8 cellular contexts compared by ENCODE assay signal in genomic region chr6:33312361-33313104, GRCh38. TPM values are rescaled to one million over a fixed set of nuclear protein-coding genes. Genes with fewer than 3 reads are reported as not detected.
DNase-seq lines count a peak whose midpoint lies in the region; ATAC-seq and TF ChIP-seq lines count a peak whose summit lies in the region.

No MANE protein-coding gene starts in this region.

- peak; percentile 79 for DNase-seq in 8988T
- peak; percentile 64 for DNase-seq in NB4 (ENCODE audit: low read depth)
- peak; percentile 52 to 83 for DNase-seq in SW 1271 (lab: John Stamatoyannopoulos, UW)
- DNase-seq in activated naive CD8-positive, alpha-beta T cell treated with anti-CD3 and anti-CD28 coated beads, Interleukin-2, amount 50 U/mL, for 16 hours (ENCODE audit: low read depth, low spot score) = peak; percentile 71
- DNase-seq in left cardiac atrium = peak; percentile 74
- peak; percentile 58 for DNase-seq in pons (ENCODE audit: low spot score)

- intact Hi-C loops in left cardiac atrium (cut with DNase I) = no loop called here

- TF ChIP-seq POLR2A in NB4 (IDR thresholded peaks at IDR 0.05; ENCODE audit: extremely low read depth, insufficient read length) = no peak

- peak overlapping the region; percentile 98 for H3K27ac ChIP-seq in urinary bladder (ENCODE audit: low read depth)

- ATAC-seq in GM18867 (IDR thresholded peaks at IDR 0.05; ENCODE audit: unreplicated experiment) (peak; percentile 30), left cardiac atrium (peak; percentile 24 to 35)

- H3K36me3 ChIP-seq in urinary bladder (ENCODE audit: insufficient read depth) = no peaks in the 10 kb centered on the region

- WGBS in urinary bladder = 9% methylated on average over 29 of the region's 29 CpGs

- H3K4me3 ChIP-seq in NB4 (ENCODE audit: low read depth, low read length) (peak overlapping the region; percentile 81), urinary bladder (ENCODE audit: low read depth, low read length) (peak overlapping the region; percentile 56)

- no peak for TF ChIP-seq CTCF in NB4 (IDR thresholded peaks at IDR 0.05; ENCODE audit: low read depth, low read length)

- no peaks in the 10 kb centered on the region for H3K4me1 ChIP-seq in urinary bladder (ENCODE audit: insufficient read depth)

RNA-seq across cellular contexts. Expression of gene TAPBP, which starts 1.3 kb away (rescaled TPM):
- total RNA-seq in left cardiac atrium (10 to 100 TPM; 74.0 to 80.9 TPM), urinary bladder (43.0 TPM)
- polyA plus RNA-seq in urinary bladder = 48.8 TPM

RNA-seq across cellular contexts. Expression of gene ZBTB22, which starts 5.0 kb away (rescaled TPM):
- total RNA-seq in left cardiac atrium = 10 to 100 TPM; 14.1 to 15.7 TPM
- 15.8 TPM for total RNA-seq in urinary bladder
- 21.4 TPM for polyA plus RNA-seq in urinary bladder

RNA-seq across cellular contexts. Expression of gene DAXX, which starts 10.2 kb away (rescaled TPM):
- total RNA-seq in left cardiac atrium = 10 to 100 TPM; 16.2 to 22.5 TPM
- total RNA-seq in urinary bladder = 15.3 TPM
- 36.7 TPM for polyA plus RNA-seq in urinary bladder

RNA-seq across cellular contexts. Expression of gene RGL2, which starts 13.8 kb away (rescaled TPM):
- total RNA-seq in left cardiac atrium (10 to 100 TPM; 48.5 to 54.3 TPM), urinary bladder (44.0 TPM)
- 77.5 TPM for polyA plus RNA-seq in urinary bladder

RNA-seq across cellular contexts. Expression of gene PFDN6, which starts 23.1 kb away (rescaled TPM):
- total RNA-seq in left cardiac atrium (10 to 100 TPM; 43.9 to 47.5 TPM), urinary bladder (24.3 TPM)
- 104 TPM for polyA plus RNA-seq in urinary bladder

Comparison
In these comparisons a context has a peak if more than half of its experiments do, and no peak if none do; other contexts are left out.
1. Peak in every context shown above with its lines: DNase-seq, ATAC-seq, H3K4me3 ChIP-seq and H3K27ac ChIP-seq.